Comparison of ENCODE assay signal across 30 cellular contexts in the genomic region with DNA sequence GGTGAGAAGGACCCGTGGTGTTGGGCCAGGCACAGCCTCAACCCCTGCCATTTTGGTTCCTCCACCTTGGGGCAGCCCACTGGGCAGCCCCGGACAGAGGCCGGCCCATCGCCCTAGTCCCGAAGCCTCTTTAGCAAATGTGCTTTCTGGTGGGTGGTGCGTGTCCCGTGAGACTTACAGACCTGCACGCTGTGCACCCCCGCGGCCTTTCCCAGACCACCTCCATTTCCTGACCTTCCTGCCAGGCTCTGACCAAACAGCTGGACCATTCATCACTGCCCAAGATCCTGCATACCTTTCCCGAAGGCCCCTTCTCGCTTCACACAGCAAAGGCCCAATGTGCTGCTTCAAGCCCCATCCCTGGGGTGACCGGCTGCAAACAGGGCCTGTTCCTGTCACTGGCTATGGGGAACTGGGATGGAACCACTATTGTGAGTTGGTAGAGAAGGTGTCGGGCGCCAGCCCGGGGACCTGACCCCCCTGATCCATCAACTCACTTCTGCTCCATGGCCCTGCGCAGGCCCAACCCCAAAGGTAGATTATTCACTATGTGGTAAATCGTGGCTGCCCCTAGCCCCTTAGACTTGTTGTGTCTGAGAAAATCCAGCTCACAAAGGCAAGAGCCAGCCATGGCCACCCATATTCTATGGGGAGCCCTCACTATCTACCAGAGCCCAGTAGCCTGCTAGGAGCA.
"Had no signal": no experiment of that assay in that cellular context is flagged by ENCODE, and none has a peak within 500 bp of the region (broad histone marks: within the 10 kb centered on the region; RNA-seq: fewer than 3 reads in every experiment).

No MANE protein-coding gene starts in this region.

- H3K4me3 ChIP-seq: ascending aorta, breast epithelium, cardiac muscle cell had no signal

- H3K27ac ChIP-seq: ascending aorta, breast epithelium, cardiac muscle cell, WERI-Rb-1 had no signal

- ATAC-seq: activated CD4-positive, CD25-positive, alpha-beta regulatory T cell treated with anti-CD3 and anti-CD28 coated beads, Interleukin-2, amount 50 U/mL, for 24 hours; activated CD8-positive, alpha-beta T cell treated with anti-CD3 and anti-CD28 coated beads for 36 hours; activated naive CD4-positive, alpha-beta T cell treated with anti-CD3 and anti-CD28 coated beads, Interleukin-2, amount 50 U/mL, for 72 hours; activated T-cell treated with anti-CD3 and anti-CD28 coated beads, Interleukin-2, amount 50 U/mL, for 4 hours; activated T-helper 17 cell treated with anti-CD3 and anti-CD28 coated beads, Interleukin-2, amount 50 U/mL, for 72 hours; effector memory CD8-positive, alpha-beta T cell; T-helper 17 cell had no signal

- H3K9me3 ChIP-seq: ascending aorta, breast epithelium had no signal

- DNase-seq: activated B cell treated with CpG ODN at 0.5 μM for 24 hours; activated CD4-positive, alpha-beta T cell treated with anti-CD3 and anti-CD28 coated beads for 48 hours; activated CD4-positive, alpha-beta T cell treated with anti-CD3 and anti-CD28 coated beads, Interleukin-2, amount 50 U/mL, for 1 hour; activated CD4-positive, alpha-beta T cell treated with anti-CD3 and anti-CD28 coated beads, Interleukin-2, amount 50 U/mL, for 48 hours; activated CD8-positive, alpha-beta memory T cell treated with anti-CD3 and anti-CD28 coated beads for 24 hours; activated CD8-positive, alpha-beta T cell treated with anti-CD3 and anti-CD28 coated beads for 36 hours; activated gamma-delta T cell; activated naive CD4-positive, alpha-beta T cell; activated naive CD4-positive, alpha-beta T cell treated with anti-CD3 and anti-CD28 coated beads, Interleukin-2, amount 10 ng/mL, durations not matched to agents 7 days and 5 days; activated naive CD8-positive, alpha-beta T cell treated with anti-CD3 and anti-CD28 coated beads, Interleukin-2, amount 10 ng/mL, durations not matched to agents 7 days and 5 days; activated T-cell treated with anti-CD3 and anti-CD28 coated beads, Interleukin-2, amount 50 U/mL, for 4 hours; central memory CD4-positive, alpha-beta T cell; cerebellar nuclear complex; cortex of kidney; dermis blood vessel endothelial cell; effector CD4-positive, alpha-beta T cell; effector memory CD8-positive, alpha-beta T cell; erythroblast; foreskin fibroblast; glutamatergic neuron; T-helper 1 cell; T-helper 17 cell; T1000; WERI-Rb-1 had no signal

- H3K36me3 ChIP-seq: ascending aorta, breast epithelium, cardiac muscle cell, WERI-Rb-1 had no signal

- H3K27me3 ChIP-seq: ascending aorta, breast epithelium, cardiac muscle cell had no signal

- H3K4me1 ChIP-seq: ascending aorta, breast epithelium had no signal
